ENCODE assay signal across 13 cellular contexts in the genomic region with DNA sequence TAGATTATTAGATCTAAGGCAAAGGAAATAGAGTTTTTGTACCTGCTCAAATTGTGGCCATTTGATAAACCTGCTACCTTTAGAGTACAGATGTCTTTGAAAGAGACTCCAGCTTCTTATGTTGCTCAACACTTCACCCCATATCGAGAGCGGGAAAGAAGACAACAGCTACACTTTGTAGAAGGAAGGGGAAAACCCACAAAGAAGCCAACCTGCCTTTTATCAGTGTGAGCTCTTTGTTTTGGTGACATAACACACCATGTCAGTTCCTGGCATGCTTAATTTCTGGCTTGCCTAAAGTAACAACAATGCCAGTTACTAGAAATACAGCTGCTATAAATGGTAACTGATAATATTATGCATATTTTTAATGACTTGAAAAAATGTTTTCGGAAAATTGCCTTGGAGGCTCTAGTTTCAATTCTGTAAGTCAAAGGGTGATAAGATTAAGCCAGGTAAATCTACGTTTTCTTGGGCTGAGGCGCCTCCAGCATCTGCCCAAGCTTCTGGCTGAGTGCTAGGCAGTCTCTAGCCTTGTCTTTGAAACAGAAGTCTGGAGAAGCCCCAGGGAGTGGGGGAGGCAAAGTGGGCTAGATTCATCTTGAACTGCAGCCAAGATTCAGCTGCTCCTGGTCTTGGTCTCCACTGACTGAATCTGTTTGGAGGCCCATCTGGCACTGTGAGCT.
A peak's percentile ranks its signal among the peaks of the same experiment; 100 is the strongest.
DNase-seq lines count a peak whose midpoint lies in the region; ATAC-seq and TF ChIP-seq lines count a peak whose summit lies in the region.
"Had no signal": no experiment of that assay in that cellular context is flagged by ENCODE, and none has a peak within 500 bp of the region (broad histone marks: within the 10 kb centered on the region; RNA-seq: fewer than 3 reads in every experiment).

No MANE protein-coding gene starts in this region.

- H3K4me3 Mint-ChIP-seq in activated CD4-positive, alpha-beta T cell treated with anti-CD3 and anti-CD28 coated beads, Interleukin-2, amount 10 ng/mL, durations not matched to agents 7 days and 5 days, result peak overlapping the region; percentile 52
- no peak overlapping the region for H3K4me3 Mint-ChIP-seq in effector memory CD8-positive, alpha-beta T cell

- peak overlapping the region; percentile 87 for H3K27ac Mint-ChIP-seq in activated CD4-positive, alpha-beta T cell treated with anti-CD3 and anti-CD28 coated beads, Interleukin-2, amount 10 ng/mL, durations not matched to agents 7 days and 5 days
- H3K27ac Mint-ChIP-seq in effector memory CD8-positive, alpha-beta T cell, result no peak overlapping the region

- H3K4me2 ChIP-seq in DND-41 (ENCODE audit: insufficient read depth, low read length), result peak overlapping the region; percentile 57

- H3K4me3 ChIP-seq in DND-41 (ENCODE audit: low read depth in 1 of 2, low read length in 2 of 2), result peak overlapping the region in 1 of 2 experiments; percentile 43; a peak in 2 of 4 replicates
- H3K4me3 ChIP-seq: thyroid gland had no signal

- H3K36me3 Mint-ChIP-seq in activated CD4-positive, alpha-beta T cell treated with anti-CD3 and anti-CD28 coated beads, Interleukin-2, amount 10 ng/mL, durations not matched to agents 7 days and 5 days (ENCODE audit: low read depth), result peaks cover 3% of the 10 kb centered on the region
- H3K36me3 Mint-ChIP-seq in effector memory CD8-positive, alpha-beta T cell (ENCODE audit: insufficient read depth), result no peaks in the 10 kb centered on the region

- H3K27me3 Mint-ChIP-seq in activated CD4-positive, alpha-beta T cell treated with anti-CD3 and anti-CD28 coated beads, Interleukin-2, amount 10 ng/mL, durations not matched to agents 7 days and 5 days, result peaks cover 4% of the 10 kb centered on the region
- peaks cover 9 to 30% of the 10 kb centered on the region in 2 donors for H3K27me3 Mint-ChIP-seq in effector memory CD8-positive, alpha-beta T cell

- H3K36me3 ChIP-seq in DND-41 (ENCODE audit: insufficient read depth, low read length), result no peaks in the 10 kb centered on the region
- H3K36me3 ChIP-seq: thyroid gland had no signal

- H3K79me2 ChIP-seq in DND-41 (ENCODE audit: insufficient read depth, low read length), result peaks cover 22% of the 10 kb centered on the region

- H3K9me3 ChIP-seq in DND-41 (ENCODE audit: insufficient read depth, low read length, severe bottlenecking), result no peaks in the 10 kb centered on the region
- H3K9me3 ChIP-seq: thyroid gland had no signal

- H4K20me1 ChIP-seq in DND-41 (ENCODE audit: insufficient read depth, low read length), result no peaks in the 10 kb centered on the region

- POLR2A ChIA-PET in activated CD4-positive, alpha-beta T cell treated with anti-CD3 and anti-CD28 coated beads, Interleukin-2, amount 10 ng/mL, durations not matched to agents 7 days and 5 days (lab: Charles Lee), result interaction anchor here (0.5 to 0.6 kb wide), 2 partner anchors 182 to 217 kb away, joined by 3 to 4 read pairs; no protein-coding TSS in a partner anchor

- ATAC-seq in DND-41 (ENCODE audit: insufficient read depth, low read depth) (peak; percentile 48), HG02885 (IDR thresholded peaks at IDR 0.05; ENCODE audit: poor library complexity, unreplicated experiment) (no peak)
- ATAC-seq in effector memory CD8-positive, alpha-beta T cell (replicated peaks), result peak; percentile 51
- ATAC-seq: sciatic nerve had no signal

- H3K4me1 ChIP-seq in DND-41 (ENCODE audit: insufficient read depth, low read length), result peaks cover 92% of the 10 kb centered on the region

- H2AFZ ChIP-seq in DND-41 (ENCODE audit: low read depth, low read length), result no peak overlapping the region

- H3K27ac ChIP-seq in DND-41 (ENCODE audit: low read length), result peak overlapping the region; percentile 98
- H3K27ac ChIP-seq: thyroid gland had no signal

- no peak for TF ChIP-seq CTCF in DND-41 (IDR thresholded peaks at IDR 0.05; ENCODE audit: borderline replicate concordance, extremely low read depth, low read length, poor library complexity, severe bottlenecking)

- H3K9ac ChIP-seq in DND-41 (ENCODE audit: low read depth, low read length), result peak overlapping the region; percentile 57

- no peaks in the 10 kb centered on the region for H3K9me3 Mint-ChIP-seq in activated CD4-positive, alpha-beta T cell treated with anti-CD3 and anti-CD28 coated beads, Interleukin-2, amount 10 ng/mL, durations not matched to agents 7 days and 5 days
- no peaks in the 10 kb centered on the region for H3K9me3 Mint-ChIP-seq in effector memory CD8-positive, alpha-beta T cell

- peaks cover 67% of the 10 kb centered on the region for H3K4me1 Mint-ChIP-seq in activated CD4-positive, alpha-beta T cell treated with anti-CD3 and anti-CD28 coated beads, Interleukin-2, amount 10 ng/mL, durations not matched to agents 7 days and 5 days
- H3K4me1 Mint-ChIP-seq in effector memory CD8-positive, alpha-beta T cell (ENCODE audit: low read depth in 2 of 2), result peaks cover 9% of the 10 kb centered on the region in 2 donors

- H3K27me3 ChIP-seq in DND-41 (ENCODE audit: insufficient read depth, low read length, poor library complexity), result no peaks in the 10 kb centered on the region
- H3K27me3 ChIP-seq: thyroid gland had no signal

- DNase-seq in NCI-H1092 treated with DMSO at 0.1 percent for 48 hours (lab: John Stamatoyannopoulos, UW) (peak; percentile 4), NCI-H1092 (lab: John Stamatoyannopoulos, UW) (no peak), DND-41 (peak; percentile 86), medulla oblongata (ENCODE audit: extremely low spot score) (no peak), Ammon's horn (ENCODE audit: low spot score) (no peak)
- DNase-seq in activated CD4-positive, alpha-beta T cell treated with anti-CD3 and anti-CD28 coated beads, Interleukin-2, amount 10 ng/mL, durations not matched to agents 7 days and 5 days, result peak; percentile 77
- DNase-seq in effector memory CD8-positive, alpha-beta T cell, result no peak
- DNase-seq: 8988T, DMS79, NCI-H187, thyroid gland had no signal

- CTCF ChIA-PET in activated CD4-positive, alpha-beta T cell treated with anti-CD3 and anti-CD28 coated beads, Interleukin-2, amount 10 ng/mL, durations not matched to agents 7 days and 5 days (lab: Charles Lee), result interaction anchor here (0.6 to 2.2 kb wide), 8 partner anchors 8 to 1630 kb away, joined by 3 to 8 read pairs (median 4); no protein-coding TSS in a partner anchor

Comparison
In these comparisons a context has a peak if more than half of its experiments do, and no peak if none do; other contexts are left out.
1. DNase-seq: peak in NCI-H1092 treated with DMSO at 0.1 percent for 48 hours (single experiment), DND-41 (single experiment) and activated CD4-positive, alpha-beta T cell treated with anti-CD3 and anti-CD28 coated beads, Interleukin-2, amount 10 ng/mL, durations not matched to agents 7 days and 5 days (single experiment); none in NCI-H1092 (single experiment), effector memory CD8-positive, alpha-beta T cell (0 of 3), medulla oblongata (single experiment) and Ammon's horn (single experiment).